ENCODE assay signal across 14 cellular contexts in the genomic region with DNA sequence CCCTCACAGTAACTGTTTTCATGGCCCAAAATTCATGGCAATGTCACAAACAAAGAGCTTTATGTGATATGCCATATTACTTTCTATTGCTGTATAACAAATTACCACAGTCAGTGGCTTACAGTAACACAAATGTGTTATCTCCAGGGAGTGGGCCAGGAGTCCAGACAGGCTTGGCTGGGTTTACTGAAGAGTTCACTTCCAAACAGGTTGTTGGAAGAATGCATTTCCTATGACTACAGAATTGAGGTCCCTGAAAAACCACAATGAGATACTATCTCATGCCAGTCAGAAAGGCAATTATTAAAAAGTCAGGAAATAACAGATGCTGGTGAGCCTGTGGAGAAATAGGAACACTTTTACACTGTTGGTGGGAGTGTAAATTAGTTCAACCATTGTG.
DNase-seq lines count a peak whose midpoint lies in the region; ATAC-seq and TF ChIP-seq lines count a peak whose summit lies in the region.
"Had no signal": no experiment of that assay in that cellular context is flagged by ENCODE, and none has a peak within 500 bp of the region (broad histone marks: within the 10 kb centered on the region; RNA-seq: fewer than 3 reads in every experiment).

No MANE protein-coding gene starts in this region.

- H3K36me3 Mint-ChIP-seq in T-helper 2 cell treated with Interferon-gamma antibody and Interleukin-4, amounts not matched to agents 5 μg/mL and 100 μg/mL, for 36 hours (ENCODE audit: low read depth): no peaks in the 10 kb centered on the region
- H3K36me3 Mint-ChIP-seq: CD4-positive, alpha-beta memory T cell had no signal

- no peak overlapping the region for H3K27ac Mint-ChIP-seq in T-helper 2 cell treated with Interferon-gamma antibody and Interleukin-4, amounts not matched to agents 5 μg/mL and 100 μg/mL, for 36 hours
- H3K27ac Mint-ChIP-seq: CD4-positive, alpha-beta memory T cell had no signal

- no peak overlapping the region for H2AFZ ChIP-seq in PC-3 (ENCODE audit: low read length)
- H2AFZ ChIP-seq: GM23248 had no signal

- H3K36me3 ChIP-seq in PC-3 (ENCODE audit: low read depth, low read length): no peaks in the 10 kb centered on the region
- no peaks in the 10 kb centered on the region for H3K36me3 ChIP-seq in H7 (replicated peaks; ENCODE audit: control insufficient read depth, insufficient read depth, low read length)
- H3K36me3 ChIP-seq: BE2C had no signal

- no TSS peak for BruUV-seq in PC-3 (replicated peaks; lab: Mats Ljungman, UMichigan)

- ATAC-seq in PC-3: no peak
- ATAC-seq: A549 had no signal

- H3K9ac ChIP-seq in PC-3 (ENCODE audit: low read length): peak overlapping the region; percentile 60
- H3K9ac ChIP-seq: GM23248 had no signal

- intact Hi-C loops in PC-3 (cut with micrococcal nuclease): no loop called here

- H4K20me1 ChIP-seq in PC-3 (ENCODE audit: low read length): no peaks in the 10 kb centered on the region

- no peaks in the 10 kb centered on the region for H3F3A ChIP-seq in PC-3 (ENCODE audit: low read length, unreplicated experiment)

- H3K79me2 ChIP-seq in PC-3 (ENCODE audit: low read length): no peaks in the 10 kb centered on the region

- no peaks in the 10 kb centered on the region for H3K27me3 ChIP-seq in PC-3 (ENCODE audit: low read length)
- H3K27me3 ChIP-seq in H7 (ENCODE audit: control insufficient read depth, insufficient read depth, low read length): no peaks in the 10 kb centered on the region
- H3K27me3 ChIP-seq: BE2C had no signal

- DNase-seq in PC-3 (peak; percentile 91), epithelial cell of esophagus (ENCODE audit: low read depth) (peak; percentile 30), kidney tubule cell (ENCODE audit: low spot score) (peak; percentile 65), NCI-H2029 (lab: John Stamatoyannopoulos, UW) (no peak), A172 (ENCODE audit: low spot score) (no peak), H7 (no peak)
- no peak for DNase-seq in T-helper 2 cell treated with Interferon-gamma antibody and Interleukin-4, amounts not matched to agents 5 μg/mL and 100 μg/mL, for 36 hours (ENCODE audit: low spot score)
- DNase-seq: BE2C; CD4-positive, alpha-beta memory T cell; DMS79; EL; GM23248 had no signal

- peak overlapping the region; percentile 88 for H3K27ac ChIP-seq in PC-3 (ENCODE audit: low read length)
- H3K27ac ChIP-seq: A549, C4-2B, GM23248 had no signal

- H3K4me3 Mint-ChIP-seq in T-helper 2 cell treated with Interferon-gamma antibody and Interleukin-4, amounts not matched to agents 5 μg/mL and 100 μg/mL, for 36 hours: no peak overlapping the region
- H3K4me3 Mint-ChIP-seq: CD4-positive, alpha-beta memory T cell had no signal

- peak overlapping the region; percentile 4; the same call in 1 of the 2 replicates for H3K4me3 ChIP-seq in PC-3 (ENCODE audit: low read length)
- H3K4me3 ChIP-seq in epithelial cell of esophagus (ENCODE audit: low read length): no peak overlapping the region
- no peak overlapping the region for H3K4me3 ChIP-seq in H7 (ENCODE audit: insufficient read depth, low read depth, low read length)
- H3K4me3 ChIP-seq: A549, GM23248 had no signal

- TF ChIP-seq CTCF in PC-3 (conservative IDR thresholded peaks at IDR 0.05; ENCODE audit: low read depth, low read length) (no peak), epithelial cell of esophagus (IDR thresholded peaks at IDR 0.05; ENCODE audit: insufficient read depth, low read depth, low read length, missing control alignments) (no peak)

- no peaks in the 10 kb centered on the region for H3K9me2 ChIP-seq in PC-3 (replicated peaks; ENCODE audit: low read length)

- H3K9me3 Mint-ChIP-seq in T-helper 2 cell treated with Interferon-gamma antibody and Interleukin-4, amounts not matched to agents 5 μg/mL and 100 μg/mL, for 36 hours: no peaks in the 10 kb centered on the region

- peak overlapping the region; percentile 68 for H3K4me2 ChIP-seq in PC-3 (ENCODE audit: low read length)
- H3K4me2 ChIP-seq: A549 had no signal

- H3K4me1 Mint-ChIP-seq in T-helper 2 cell treated with Interferon-gamma antibody and Interleukin-4, amounts not matched to agents 5 μg/mL and 100 μg/mL, for 36 hours (ENCODE audit: low read depth): no peaks in the 10 kb centered on the region
- H3K4me1 Mint-ChIP-seq: CD4-positive, alpha-beta memory T cell had no signal

- peaks cover 30% of the 10 kb centered on the region for H3K4me1 ChIP-seq in PC-3 (ENCODE audit: insufficient read depth, low read length)
- H3K4me1 ChIP-seq: A549 had no signal

- H3K27me3 Mint-ChIP-seq in T-helper 2 cell treated with Interferon-gamma antibody and Interleukin-4, amounts not matched to agents 5 μg/mL and 100 μg/mL, for 36 hours (ENCODE audit: low read depth): no peaks in the 10 kb centered on the region
- H3K27me3 Mint-ChIP-seq: CD4-positive, alpha-beta memory T cell had no signal

- H3K9me3 ChIP-seq in PC-3 (ENCODE audit: low read length): no peaks in the 10 kb centered on the region
- H3K9me3 ChIP-seq: A549 had no signal

- CTCF ChIA-PET in PC-3 (lab: Charles Lee): no interaction called here

- POLR2A ChIA-PET in PC-3 (lab: Charles Lee; ENCODE audit: unreplicated experiment): no interaction called here

Comparison
In these comparisons a context has a peak if more than half of its experiments do, and no peak if none do; other contexts are left out.
1. DNase-seq: peak in PC-3 (single experiment), epithelial cell of esophagus (single experiment) and kidney tubule cell (single experiment); none in NCI-H2029 (single experiment), T-helper 2 cell treated with Interferon-gamma antibody and Interleukin-4, amounts not matched to agents 5 μg/mL and 100 μg/mL, for 36 hours (single experiment), A172 (single experiment) and H7 (single experiment).